Comparison of ENCODE assay signal across 8 cellular contexts in the genomic region with DNA sequence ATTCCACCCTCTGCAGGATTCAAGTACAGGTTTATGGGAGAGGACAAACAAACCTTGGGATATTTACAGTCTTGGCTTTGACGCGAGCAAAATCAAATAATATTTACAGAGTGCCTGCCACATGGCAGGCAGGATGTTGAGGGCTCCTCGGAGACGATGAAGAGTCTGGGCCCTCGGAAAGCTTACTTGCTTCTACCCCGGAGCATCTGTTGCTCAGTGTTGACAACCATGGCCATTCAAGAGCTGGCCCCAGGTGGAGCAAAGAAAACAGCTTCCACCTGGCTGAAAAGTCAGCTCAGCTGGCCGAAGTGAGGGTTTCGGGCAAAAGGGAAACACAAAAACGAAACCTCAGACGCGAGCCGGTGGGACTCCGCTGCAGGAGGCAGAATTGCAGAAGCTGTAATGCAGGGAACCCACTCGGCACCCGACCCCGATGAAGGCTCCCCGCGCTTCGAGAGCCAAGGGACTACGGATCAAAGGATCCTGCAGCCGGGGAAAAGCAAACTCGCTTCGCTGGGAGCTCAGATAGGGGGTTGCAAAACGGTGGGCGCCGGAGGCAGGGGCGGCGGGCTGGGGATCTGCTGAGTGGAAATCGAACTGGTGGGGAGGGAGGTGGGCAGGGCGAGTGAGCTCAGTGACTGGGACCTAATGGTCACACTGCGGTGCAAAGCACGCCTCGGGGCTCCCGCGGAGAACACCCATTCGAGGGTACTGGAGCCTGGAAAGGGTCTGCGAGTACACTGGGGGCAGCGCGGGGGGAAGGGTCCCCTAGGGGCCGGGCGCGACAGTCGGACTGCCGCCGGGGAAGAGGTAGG. TPM values are rescaled to one million over a fixed set of nuclear protein-coding genes. Genes with fewer than 3 reads are reported as not detected.
DNase-seq lines count a peak whose midpoint lies in the region; ATAC-seq lines count a peak whose summit lies in the region.

No MANE protein-coding gene starts in this region.

- H3K79me1 ChIP-seq in mesenchymal stem cell (replicated peaks; ENCODE audit: low read length, poor library complexity, severe bottlenecking): peaks cover 3% of the 10 kb centered on the region

- peak overlapping the region; percentile 61 for H3K9ac ChIP-seq in mesenchymal stem cell (ENCODE audit: low read length)

- no peak overlapping the region for H2BK120ac ChIP-seq in mesenchymal stem cell (ENCODE audit: low read depth, low read length)

- H3K4me1 ChIP-seq in ectodermal cell (ENCODE audit: control insufficient read depth, insufficient read depth, low read length) (peaks cover 7% of the 10 kb centered on the region), mesenchymal stem cell (ENCODE audit: control insufficient read depth, insufficient read depth, low read depth, low read length) (peaks cover 9% of the 10 kb centered on the region)

- WGBS in ectodermal cell, 2 experiments: 2% methylated on average over 45 of the region's 45 CpGs
- WGBS in mesenchymal stem cell: 2% methylated on average over 35 of the region's 45 CpGs

- no peak overlapping the region for H2BK12ac ChIP-seq in mesenchymal stem cell (ENCODE audit: low read length in 2 of 2)

- H2BK5ac ChIP-seq in mesenchymal stem cell (ENCODE audit: low read depth, low read length, poor library complexity, severe bottlenecking): no peak overlapping the region

- H2AFZ ChIP-seq in mesenchymal stem cell (ENCODE audit: low read depth, low read length): peak overlapping the region; percentile 43

- H3K4me2 ChIP-seq in mesenchymal stem cell (ENCODE audit: low read length, poor library complexity, severe bottlenecking): peak overlapping the region; percentile 100

- no peak overlapping the region for H3K18ac ChIP-seq in mesenchymal stem cell (ENCODE audit: low read depth in 1 of 2, low read length in 2 of 2)

- H3K14ac ChIP-seq in mesenchymal stem cell (ENCODE audit: low read length in 2 of 2): no peak overlapping the region

- no peak overlapping the region for H2BK15ac ChIP-seq in mesenchymal stem cell (ENCODE audit: low read depth, poor library complexity, severe bottlenecking)

- in situ Hi-C loops in G401 (cut with HindIII; ENCODE audit: low sequenced_read_pairs): no loop called here

- ATAC-seq in GM21737 (IDR thresholded peaks at IDR 0.05; ENCODE audit: unreplicated experiment): peak; percentile 25

- H2AK5ac ChIP-seq in mesenchymal stem cell (ENCODE audit: low read length, severe bottlenecking): no peak overlapping the region

- no peaks in the 10 kb centered on the region for H3K36me3 ChIP-seq in MG63
- H3K36me3 ChIP-seq in ectodermal cell (ENCODE audit: control insufficient read depth, insufficient read depth, low read length): no peaks in the 10 kb centered on the region
- no peaks in the 10 kb centered on the region for H3K36me3 ChIP-seq in mesenchymal stem cell (ENCODE audit: control insufficient read depth in 1 of 2, insufficient read depth in 2 of 2, low read depth in 1 of 2, low read length in 2 of 2)

- H3K4me3 ChIP-seq in MG63 (peak overlapping the region; percentile 68), ectodermal cell (ENCODE audit: insufficient read depth, low read depth, low read length) (peak overlapping the region; percentile 73), mesenchymal stem cell (ENCODE audit: insufficient read depth in 1 of 2, low read depth in 1 of 2, low read length in 2 of 2) (peak overlapping the region; percentile 72 to 92)

- no peak overlapping the region for H3K4ac ChIP-seq in mesenchymal stem cell (ENCODE audit: low read depth in 1 of 2, low read length in 2 of 2)

- DNase-seq in G401 (ENCODE audit: low spot score) (peak; percentile 72), MG63 (peak; percentile 30), mesenchymal stem cell (peak; percentile 29), NCI-H1694 (lab: John Stamatoyannopoulos, UW) (no peak)
- peak; percentile 26 for DNase-seq in activated CD4-positive, alpha-beta T cell treated with anti-CD3 and anti-CD28 coated beads, Interleukin-2, amount 50 U/mL, for 1 hour
- peak; percentile 67 for DNase-seq in stimulated activated CD8-positive, alpha-beta memory T cell treated with anti-CD3 and anti-CD28 coated beads, Interleukin-4, amount 100 ng/mL, for 48 hours

- H3K27ac ChIP-seq in ectodermal cell (ENCODE audit: insufficient read depth, low read depth, low read length, poor library complexity, severe bottlenecking) (no peak overlapping the region), mesenchymal stem cell (ENCODE audit: low read length, poor library complexity, severe bottlenecking) (no peak overlapping the region)

- H3K23ac ChIP-seq in mesenchymal stem cell (ENCODE audit: low read length in 2 of 2): no peak overlapping the region

- no peak overlapping the region for H4K8ac ChIP-seq in mesenchymal stem cell (ENCODE audit: low read length)

- H3K9me3 ChIP-seq in MG63 (peaks cover 2% of the 10 kb centered on the region; the same call in 1 of the 2 replicates), ectodermal cell (ENCODE audit: control insufficient read depth, low read length) (no peaks in the 10 kb centered on the region), mesenchymal stem cell (ENCODE audit: control insufficient read depth, low read length) (peaks cover 3% of the 10 kb centered on the region)

- H3K27me3 ChIP-seq in MG63 (0 out of 2 replicates have a peak, but pooled peaks cover 3% of the 10 kb centered on the region), ectodermal cell (ENCODE audit: control insufficient read depth, insufficient read depth, low read length, poor library complexity, severe bottlenecking) (no peaks in the 10 kb centered on the region), mesenchymal stem cell (ENCODE audit: control insufficient read depth in 1 of 2, insufficient read depth in 1 of 2, low read length in 2 of 2) (peaks cover 0 to 19% of the 10 kb centered on the region in 2 experiments)

- no peak overlapping the region for H4K91ac ChIP-seq in mesenchymal stem cell (ENCODE audit: low read length)

RNA-seq across cellular contexts. Expression of gene ATP8A1, which starts 0.8 kb away (rescaled TPM):
- total RNA-seq in G401 (2014; rRNA removed; shearing (Covaris generic)): 2.1 and 9.2 TPM in 2 replicates
- total RNA-seq in MG63 (2014; rRNA removed; shearing (Covaris generic); ENCODE audit: low replicate concordance): 0.10 TPM in 1 of 2 replicates, not detected in the other
- 23.1 TPM for polyA plus RNA-seq in ectodermal cell (2013, experiment 1 of 4)
- polyA plus RNA-seq in ectodermal cell (2013, experiment 2 of 4): 36.6 TPM
- 22.3 TPM for polyA plus RNA-seq in ectodermal cell (2013, experiment 3 of 4)
- 28.5 TPM for polyA plus RNA-seq in ectodermal cell (2013, experiment 4 of 4)
- polyA plus RNA-seq in mesenchymal stem cell (2013, experiment 1 of 2): 0.43 TPM
- 0.36 TPM for polyA plus RNA-seq in mesenchymal stem cell (2013, experiment 2 of 2)
